ENCODE assay signal across 18 cellular contexts in the genomic region with DNA sequence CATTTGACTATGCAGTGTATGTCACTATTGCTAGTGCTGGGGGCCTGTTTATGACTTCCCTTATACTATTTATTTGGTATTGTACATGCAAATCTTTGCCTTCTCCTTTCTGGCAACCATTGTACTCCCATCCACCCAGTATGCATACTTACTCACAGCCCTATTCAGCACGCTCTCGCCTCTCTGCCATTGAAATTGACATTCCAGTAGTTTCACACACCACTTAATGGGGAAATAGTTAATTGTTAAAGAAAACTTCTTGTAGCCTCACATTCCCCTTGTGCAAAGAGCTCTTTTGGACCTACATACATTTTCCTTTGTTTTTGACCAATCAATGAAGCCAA. TPM values are rescaled to one million over a fixed set of nuclear protein-coding genes. Genes with fewer than 3 reads are reported as not detected.
"Had no signal": no experiment of that assay in that cellular context is flagged by ENCODE, and none has a peak within 500 bp of the region (broad histone marks: within the 10 kb centered on the region; RNA-seq: fewer than 3 reads in every experiment).

No MANE protein-coding gene starts in this region.

- H3K9me3 ChIP-seq: gastroesophageal sphincter, heart left ventricle, left lung, suprapubic skin, transverse colon, vagina had no signal

- H3K27ac ChIP-seq: gastroesophageal sphincter, heart left ventricle, left lung, suprapubic skin, vagina had no signal

- H3K4me3 ChIP-seq: gastroesophageal sphincter, heart left ventricle, left lung, suprapubic skin, transverse colon, vagina had no signal

- H3K4me1 ChIP-seq: vagina had no signal

- H3K27me3 ChIP-seq: gastroesophageal sphincter, heart left ventricle, left lung, suprapubic skin, transverse colon, vagina had no signal

- ATAC-seq: activated CD8-positive, alpha-beta T cell treated with anti-CD3 and anti-CD28 coated beads, Interleukin-2, amount 10 ng/mL, durations not matched to agents 7 days and 5 days had no signal

- DNase-seq: activated T-cell treated with anti-CD3 and anti-CD28 coated beads, Interleukin-2, amount 50 U/mL, for 24 hours; anterior cingulate cortex; left lung; occipital lobe; stimulated activated CD4-positive, alpha-beta T cell treated with anti-CD3 and anti-CD28 coated beads, Interleukin-12 subunit alpha, Interleukin-12 subunit beta, amount 100 ng/mL, for 4 hours; T1000 had no signal

- H3K36me3 ChIP-seq: transverse colon had no signal

- FAIRE-seq: kidney had no signal

RNA-seq across cellular contexts. Expression of a gene that starts 56.3 kb away (rescaled TPM):
- total RNA-seq: activated CD4-positive, alpha-beta T cell treated with anti-CD3 and anti-CD28 coated beads, Interleukin-2, amount 10 ng/mL, durations not matched to agents 7 days and 5 days; activated CD8-positive, alpha-beta T cell treated with anti-CD3 and anti-CD28 coated beads, Interleukin-2, amount 10 ng/mL, durations not matched to agents 7 days and 5 days; activated T-helper 2 cell treated with anti-CD3 and anti-CD28 coated beads, Interferon-gamma antibody, Interleukin-2, Interleukin-4, amounts not matched to agents 10 μg/mL and 5 μg/mL and 100 μg/mL, durations not matched to agents 14 hours and 24 hours and 36 hours; dermis microvascular lymphatic vessel endothelial cell; gastroesophageal sphincter; heart left ventricle; kidney; left lung; myocyte; occipital lobe; suprapubic skin; transverse colon; vagina had no signal
- polyA plus RNA-seq: esophagus, heart left ventricle had no signal
